ENCODE assay signal across 8 cellular contexts in genomic region chr3:72818092-72818721, GRCh38. TPM values are rescaled to one million over a fixed set of nuclear protein-coding genes. Genes with fewer than 3 reads are reported as not detected.
A peak's percentile ranks its signal among the peaks of the same experiment; 100 is the strongest.
DNase-seq lines count a peak whose midpoint lies in the region; ATAC-seq and TF ChIP-seq lines count a peak whose summit lies in the region.

No MANE protein-coding gene starts in this region.

- TF ChIP-seq CTCF in body of pancreas (IDR thresholded peaks at IDR 0.05), result peak; percentile 19 to 79 (median 58)

- no peaks in the 10 kb centered on the region for H3K27me3 ChIP-seq in body of pancreas

- H3K4me3 ChIP-seq in body of pancreas, result no peak overlapping the region

- intact Hi-C loops in body of pancreas (cut with DNase I), result loop anchor here (5.0 kb wide), 1 partner anchor 861 kb away; no protein-coding TSS in a partner anchor

- WGBS in body of pancreas, 2 donors, result 69 to 79% methylated on average over 2 of the region's 2 CpGs

- peak overlapping the region in 1 of 4 donors; percentile 7 for H3K27ac ChIP-seq in body of pancreas

- H3K36me3 ChIP-seq in body of pancreas (replicated peaks in 1 of 2; ENCODE audit: insufficient read depth in 1 of 2, low read depth in 2 of 2), result no peaks in the 10 kb centered on the region

- TF ChIP-seq POLR2A in body of pancreas (IDR thresholded peaks at IDR 0.05), result no peak

- ATAC-seq in body of pancreas (no peak), GM21360 (IDR thresholded peaks at IDR 0.05; ENCODE audit: unreplicated experiment) (no peak)

- peak; percentile 24 for DNase-seq in Caki2 (ENCODE audit: low read depth)
- peak; percentile 28 for DNase-seq in HT-29 (ENCODE audit: low spot score)
- DNase-seq in body of pancreas, result peak in 2 of 4 donors; percentile 25 to 26
- DNase-seq in medulla oblongata (ENCODE audit: extremely low spot score), result peak; percentile 74
- no peak for DNase-seq in DMS153 (lab: John Stamatoyannopoulos, UW)
- no peak for DNase-seq in foreskin melanocyte
- no peak for DNase-seq in iPS-NIHi11 (ENCODE audit: low spot score)

- H3K4me1 ChIP-seq in body of pancreas, result peaks cover 46% of the 10 kb centered on the region

- in situ Hi-C loops in Caki2 (cut with HindIII; ENCODE audit: low pct_unique_long_range_greater_than_20kb, low sequenced_read_pairs), result no loop called here

- no peaks in the 10 kb centered on the region for H3K9me3 ChIP-seq in body of pancreas

RNA-seq across cellular contexts. Expression of gene SHQ1, which starts 30.0 kb away (rescaled TPM):
- 9.0 and 10.6 TPM in 2 replicates for total RNA-seq in Caki2 (2014; rRNA removed; shearing (Covaris generic); ENCODE audit: low replicate concordance)
- 7.2 and 11.2 TPM in 2 replicates for total RNA-seq in HT-29 (2014; rRNA removed; shearing (Covaris generic))
- 10 to 100 TPM in 1 of 2 donors, 1 to 10 TPM in 1; 9.6 to 11.2 TPM for total RNA-seq in body of pancreas

Comparison
In these comparisons a context has a peak if more than half of its experiments do, and no peak if none do; other contexts are left out.
1. DNase-seq: peak in Caki2 (single experiment), HT-29 (single experiment) and medulla oblongata (single experiment); none in DMS153 (single experiment), foreskin melanocyte (single experiment) and iPS-NIHi11 (single experiment).